ENCODE assay signal across 1 cellular context in genomic region chr10:110059965-110060364, GRCh38.
TF ChIP-seq lines count a peak whose summit lies in the region.

No MANE protein-coding gene starts in this region.

TF ChIP-seq in HepG2, 621 proteins besides CTCF, POLR2A, EP300 and RAD21:
- TF ChIP-seq FOXM1 (CRISPR knock-in tag; IDR thresholded peaks at IDR 0.05): no peak
- TF ChIP-seq PRDM4 (CRISPR knock-in tag; IDR thresholded peaks at IDR 0.05; ENCODE audit: borderline replicate concordance): no peak
- no peak for TF ChIP-seq ZFP37 (CRISPR knock-in tag; IDR thresholded peaks at IDR 0.05; ENCODE audit: borderline replicate concordance)
- TF ChIP-seq HNF4A (CRISPR knock-in tag; IDR thresholded peaks at IDR 0.05): no peak
- TF ChIP-seq ZBTB21 (CRISPR knock-in tag; IDR thresholded peaks at IDR 0.05): no peak
- TF ChIP-seq NFE2L2 (IDR thresholded peaks at IDR 0.05; ENCODE audit: low read length): no peak
- no peak for TF ChIP-seq TMF1 (CRISPR knock-in tag; IDR thresholded peaks at IDR 0.05; ENCODE audit: low read depth)
- no peak for TF ChIP-seq ZNF3 (CRISPR knock-in tag; IDR thresholded peaks at IDR 0.05)
- no peak for TF ChIP-seq ZNF816 (CRISPR knock-in tag; IDR thresholded peaks at IDR 0.05; ENCODE audit: borderline replicate concordance)
- TF ChIP-seq ISL2 (CRISPR knock-in tag; IDR thresholded peaks at IDR 0.05): no peak
- no peak for TF ChIP-seq ZNF839 (CRISPR knock-in tag; IDR thresholded peaks at IDR 0.05; ENCODE audit: borderline replicate concordance)
- TF ChIP-seq FOXP1 (IDR thresholded peaks at IDR 0.05): no peak
- no peak for TF ChIP-seq FOXP1 (CRISPR knock-in tag; IDR thresholded peaks at IDR 0.05)
- no peak for TF ChIP-seq RFX5 (IDR thresholded peaks at IDR 0.05; ENCODE audit: low read depth, low read length)
- TF ChIP-seq NFYB (CRISPR knock-in tag; IDR thresholded peaks at IDR 0.05): no peak
- TF ChIP-seq NFATC3 (CRISPR knock-in tag; IDR thresholded peaks at IDR 0.05): no peak
- TF ChIP-seq ZNF878 (CRISPR knock-in tag; IDR thresholded peaks at IDR 0.05): no peak
